Comparison of ENCODE assay signal across 11 cellular contexts in the genomic region with DNA sequence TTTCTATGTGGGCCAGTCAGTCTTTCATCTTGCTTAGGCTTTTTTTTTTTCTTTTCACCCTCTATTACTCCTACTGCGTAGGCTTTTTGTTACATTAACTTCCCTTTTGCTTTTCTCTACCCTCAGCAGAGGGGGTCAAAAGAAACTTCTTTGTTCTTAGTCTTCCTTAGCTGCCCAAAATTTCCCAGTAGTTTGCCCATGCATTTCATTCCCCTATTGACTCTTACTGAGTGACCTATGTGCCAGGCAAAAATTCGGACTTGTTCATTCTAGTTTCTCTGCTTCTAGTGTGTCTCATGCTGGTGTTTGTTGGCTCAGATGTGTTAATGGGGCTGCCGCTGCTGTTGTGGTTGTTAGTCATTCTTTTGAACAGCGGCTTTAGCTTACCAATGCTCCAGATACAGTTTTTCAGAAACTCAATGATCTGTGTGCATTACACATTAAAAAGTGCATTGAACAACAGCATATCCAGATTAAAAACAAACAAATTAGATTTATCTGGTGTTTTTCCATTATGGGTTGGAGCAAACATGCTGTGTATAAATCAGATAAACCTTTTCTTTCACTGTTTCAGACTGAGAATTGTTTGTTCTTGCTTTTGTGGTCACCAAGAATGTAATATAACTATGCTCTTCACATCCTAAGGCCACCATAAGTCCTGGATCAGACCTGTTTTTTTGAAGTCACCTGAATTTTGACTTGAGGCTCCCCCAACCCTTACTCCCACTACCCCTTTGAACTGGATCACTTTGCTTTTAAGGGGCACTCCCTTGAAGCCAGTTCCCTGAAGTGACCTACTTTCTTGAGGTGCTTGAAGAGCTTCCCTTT.
DNase-seq lines count a peak whose midpoint lies in the region; ATAC-seq and TF ChIP-seq lines count a peak whose summit lies in the region.
"Had no signal": no experiment of that assay in that cellular context is flagged by ENCODE, and none has a peak within 500 bp of the region (broad histone marks: within the 10 kb centered on the region; RNA-seq: fewer than 3 reads in every experiment).

No MANE protein-coding gene starts in this region.

- no peak overlapping the region for H3K4me3 ChIP-seq in RWPE2 (ENCODE audit: severe bottlenecking)
- no peak overlapping the region for H3K4me3 ChIP-seq in foreskin fibroblast (ENCODE audit: low read depth in 1 of 2, low read length in 2 of 2)
- H3K4me3 ChIP-seq: esophagus muscularis mucosa had no signal

- no peaks in the 10 kb centered on the region for H3K36me3 ChIP-seq in RWPE2 (ENCODE audit: low read depth)
- H3K36me3 ChIP-seq: esophagus muscularis mucosa had no signal

- TF ChIP-seq CTCF in RWPE2 (IDR thresholded peaks at IDR 0.05; ENCODE audit: poor library complexity, severe bottlenecking) (no peak), foreskin fibroblast (IDR thresholded peaks at IDR 0.05; ENCODE audit: low read depth, low read length) (no peak)

- no peak overlapping the region for H3K4me3 Mint-ChIP-seq in stimulated activated naive CD8-positive, alpha-beta T cell treated with anti-CD3 and anti-CD28 coated beads, Interleukin-15, Interleukin-2, amounts not matched to agents 100 ng/mL and 50 ng/mL, for 24 hours

- peaks cover 5% of the 10 kb centered on the region for H3K36me3 Mint-ChIP-seq in stimulated activated naive CD8-positive, alpha-beta T cell treated with anti-CD3 and anti-CD28 coated beads, Interleukin-15, Interleukin-2, amounts not matched to agents 100 ng/mL and 50 ng/mL, for 24 hours (ENCODE audit: low read depth)

- no peaks in the 10 kb centered on the region for H3K27me3 Mint-ChIP-seq in stimulated activated naive CD8-positive, alpha-beta T cell treated with anti-CD3 and anti-CD28 coated beads, Interleukin-15, Interleukin-2, amounts not matched to agents 100 ng/mL and 50 ng/mL, for 24 hours

- H3K27me3 ChIP-seq in RWPE2 (ENCODE audit: insufficient read depth, poor library complexity, severe bottlenecking): no peaks in the 10 kb centered on the region
- H3K27me3 ChIP-seq: esophagus muscularis mucosa had no signal

- peak overlapping the region; percentile 1 for H3K27ac Mint-ChIP-seq in stimulated activated naive CD8-positive, alpha-beta T cell treated with anti-CD3 and anti-CD28 coated beads, Interleukin-15, Interleukin-2, amounts not matched to agents 100 ng/mL and 50 ng/mL, for 24 hours

- peaks cover 15% of the 10 kb centered on the region for H3K4me1 ChIP-seq in RWPE2 (ENCODE audit: insufficient read depth, poor library complexity, severe bottlenecking)
- H3K4me1 ChIP-seq: parathyroid adenoma had no signal

- no peak for DNase-seq in activated CD4-positive, CD25-positive, alpha-beta regulatory T cell (lab: John Stamatoyannopoulos, UW)
- DNase-seq in RWPE2 (ENCODE audit: low spot score) (no peak), foreskin fibroblast (peak; percentile 41 to 44), NCI-H2227 (lab: John Stamatoyannopoulos, UW; ENCODE audit: unreplicated experiment) (no peak), AML-193 (lab: John Stamatoyannopoulos, UW) (no peak)
- DNase-seq: NCI-H524 treated with DMSO at 0.1 percent for 48 hours had no signal

- peak; percentile 78 to 85 for ATAC-seq in activated CD4-positive, CD25-positive, alpha-beta regulatory T cell treated with anti-CD3 and anti-CD28 coated beads, Interleukin-2, amount 50 U/mL, for 24 hours
- ATAC-seq in RWPE2 (ENCODE audit: low read depth): peak; percentile 99
- ATAC-seq in GM21526 (IDR thresholded peaks at IDR 0.05; ENCODE audit: low FRiP score, unreplicated experiment): no peak

- no peaks in the 10 kb centered on the region for H3K9me3 Mint-ChIP-seq in stimulated activated naive CD8-positive, alpha-beta T cell treated with anti-CD3 and anti-CD28 coated beads, Interleukin-15, Interleukin-2, amounts not matched to agents 100 ng/mL and 50 ng/mL, for 24 hours

- peak overlapping the region; percentile 3 for H3K27ac ChIP-seq in RWPE2 (ENCODE audit: poor library complexity, severe bottlenecking)
- H3K27ac ChIP-seq: esophagus muscularis mucosa, parathyroid adenoma had no signal

- H3K9me3 ChIP-seq in RWPE2 (ENCODE audit: severe bottlenecking): no peaks in the 10 kb centered on the region
- H3K9me3 ChIP-seq: esophagus muscularis mucosa had no signal

- H3K4me1 Mint-ChIP-seq in stimulated activated naive CD8-positive, alpha-beta T cell treated with anti-CD3 and anti-CD28 coated beads, Interleukin-15, Interleukin-2, amounts not matched to agents 100 ng/mL and 50 ng/mL, for 24 hours (ENCODE audit: low read depth): peaks cover 53% of the 10 kb centered on the region

Comparison
In these comparisons a context has a peak if more than half of its experiments do, and no peak if none do; other contexts are left out.
1. DNase-seq: peak in foreskin fibroblast (2 of 2); none in activated CD4-positive, CD25-positive, alpha-beta regulatory T cell (0 of 4), RWPE2 (single experiment), NCI-H2227 (single experiment) and AML-193 (0 of 2).